Comparison of ENCODE assay signal across 16 cellular contexts in genomic region chrX:1423215-1423614, GRCh38.
"Had no signal": no experiment of that assay in that cellular context is flagged by ENCODE, and none has a peak within 500 bp of the region (broad histone marks: within the 10 kb centered on the region; RNA-seq: fewer than 3 reads in every experiment).

No MANE protein-coding gene starts in this region.

- DNase-seq: activated CD4-positive, alpha-beta memory T cell treated with anti-CD3 and anti-CD28 coated beads, Interleukin-2, amount 10 ng/mL, durations not matched to agents 7 days and 5 days; activated CD4-positive, alpha-beta T cell treated with anti-CD3 and anti-CD28 coated beads for 36 hours; activated gamma-delta T cell; activated T-cell treated with anti-CD3 and anti-CD28 coated beads, Interleukin-2, amount 50 U/mL, for 4 hours; caudate nucleus; erythroblast; occipital lobe; retina; stimulated activated CD4-positive, alpha-beta T cell treated with anti-CD3 and anti-CD28 coated beads, Interleukin-2, amount 100 ng/mL, for 24 hours; SW 1271; transverse colon had no signal

- H3K4me3 ChIP-seq: transverse colon had no signal

- ATAC-seq: activated CD4-positive, alpha-beta T cell treated with anti-CD3 and anti-CD28 coated beads for 36 hours; activated T-cell treated with anti-CD3 and anti-CD28 coated beads, Interleukin-2, amount 50 U/mL, for 4 hours; left lobe of liver had no signal

- FAIRE-seq: colon, endometrium, frontal cortex, keratinocyte had no signal

- H3K27ac ChIP-seq: transverse colon had no signal

- H3K27me3 ChIP-seq: transverse colon had no signal

- H3K4me1 ChIP-seq: transverse colon had no signal
